In the genomic region with DNA sequence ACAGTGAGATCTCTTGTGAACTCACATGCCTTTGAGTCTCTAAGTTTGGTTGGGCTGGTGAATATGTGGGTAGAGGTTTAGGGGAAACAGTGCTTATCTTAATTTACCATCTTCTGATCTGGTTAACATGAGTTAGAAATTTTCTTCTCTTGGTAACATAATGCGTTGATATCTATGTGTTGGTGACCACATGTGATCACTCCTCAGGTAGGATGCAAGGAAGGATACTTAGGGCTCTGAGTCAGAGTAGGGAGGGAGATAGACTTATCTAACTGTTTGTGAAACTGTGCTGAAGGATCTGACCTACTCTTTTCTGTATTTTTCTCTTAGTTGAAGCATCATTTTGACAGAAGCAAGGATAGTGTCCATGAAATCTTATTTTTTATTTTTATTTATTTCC, we compare ENCODE assay signal across 16 cellular contexts. TPM values are rescaled to one million over a fixed set of nuclear protein-coding genes. Genes with fewer than 3 reads are reported as not detected.
DNase-seq lines count a peak whose midpoint lies in the region; ATAC-seq and TF ChIP-seq lines count a peak whose summit lies in the region.
"Had no signal": no experiment of that assay in that cellular context is flagged by ENCODE, and none has a peak within 500 bp of the region (broad histone marks: within the 10 kb centered on the region; RNA-seq: fewer than 3 reads in every experiment).

No MANE protein-coding gene starts in this region.

- no peak overlapping the region for H3K4me3 Mint-ChIP-seq in activated CD8-positive, alpha-beta T cell treated with anti-CD3 and anti-CD28 coated beads, Interleukin-2, amount 10 ng/mL, durations not matched to agents 7 days and 5 days
- no peak overlapping the region for H3K4me3 Mint-ChIP-seq in activated CD8-positive, alpha-beta T cell treated with anti-CD3 and anti-CD28 coated beads for 36 hours
- H3K4me3 Mint-ChIP-seq in activated naive CD8-positive, alpha-beta T cell treated with anti-CD3 and anti-CD28 coated beads, Interleukin-2, amount 50 U/mL, for 24 hours: no peak overlapping the region
- no peak overlapping the region for H3K4me3 Mint-ChIP-seq in activated naive CD8-positive, alpha-beta T cell treated with anti-CD3 and anti-CD28 coated beads for 36 hours
- H3K4me3 Mint-ChIP-seq in T-helper 2 cell treated with Interferon-gamma antibody and Interleukin-4, amounts not matched to agents 5 μg/mL and 100 μg/mL, for 36 hours: no peak overlapping the region
- H3K4me3 Mint-ChIP-seq in immature natural killer cell: no peak overlapping the region
- H3K4me3 Mint-ChIP-seq: CD4-positive, alpha-beta T cell; HFFc6 had no signal

- TF ChIP-seq CTCF in activated CD8-positive, alpha-beta T cell treated with anti-CD3 and anti-CD28 coated beads for 36 hours (IDR thresholded peaks at IDR 0.05): no peak

- no peak overlapping the region for H3K27ac Mint-ChIP-seq in activated CD8-positive, alpha-beta T cell treated with anti-CD3 and anti-CD28 coated beads, Interleukin-2, amount 10 ng/mL, durations not matched to agents 7 days and 5 days
- no peak overlapping the region for H3K27ac Mint-ChIP-seq in activated CD8-positive, alpha-beta T cell treated with anti-CD3 and anti-CD28 coated beads for 36 hours
- H3K27ac Mint-ChIP-seq in activated naive CD8-positive, alpha-beta T cell treated with anti-CD3 and anti-CD28 coated beads, Interleukin-2, amount 50 U/mL, for 24 hours: no peak overlapping the region
- H3K27ac Mint-ChIP-seq in activated naive CD8-positive, alpha-beta T cell treated with anti-CD3 and anti-CD28 coated beads for 36 hours: no peak overlapping the region
- H3K27ac Mint-ChIP-seq in T-helper 2 cell treated with Interferon-gamma antibody and Interleukin-4, amounts not matched to agents 5 μg/mL and 100 μg/mL, for 36 hours: peak overlapping the region; percentile 2
- peak overlapping the region in 4 of 6 donors; percentile 5 to 81 (median 22) for H3K27ac Mint-ChIP-seq in immature natural killer cell
- H3K27ac Mint-ChIP-seq: CD4-positive, alpha-beta T cell; HFFc6 had no signal

- no peaks in the 10 kb centered on the region for H3K9me3 Mint-ChIP-seq in activated CD8-positive, alpha-beta T cell treated with anti-CD3 and anti-CD28 coated beads, Interleukin-2, amount 10 ng/mL, durations not matched to agents 7 days and 5 days (ENCODE audit: insufficient read depth)
- no peaks in the 10 kb centered on the region for H3K9me3 Mint-ChIP-seq in activated CD8-positive, alpha-beta T cell treated with anti-CD3 and anti-CD28 coated beads for 36 hours
- no peaks in the 10 kb centered on the region for H3K9me3 Mint-ChIP-seq in activated naive CD8-positive, alpha-beta T cell treated with anti-CD3 and anti-CD28 coated beads, Interleukin-2, amount 50 U/mL, for 24 hours
- H3K9me3 Mint-ChIP-seq in activated naive CD8-positive, alpha-beta T cell treated with anti-CD3 and anti-CD28 coated beads for 36 hours: no peaks in the 10 kb centered on the region
- no peaks in the 10 kb centered on the region for H3K9me3 Mint-ChIP-seq in T-helper 2 cell treated with Interferon-gamma antibody and Interleukin-4, amounts not matched to agents 5 μg/mL and 100 μg/mL, for 36 hours
- H3K9me3 Mint-ChIP-seq in immature natural killer cell: no peaks in the 10 kb centered on the region
- H3K9me3 Mint-ChIP-seq: CD4-positive, alpha-beta T cell; HFFc6 had no signal

- H3K4me1 Mint-ChIP-seq in activated CD8-positive, alpha-beta T cell treated with anti-CD3 and anti-CD28 coated beads, Interleukin-2, amount 10 ng/mL, durations not matched to agents 7 days and 5 days (ENCODE audit: low read depth): peaks cover 8% of the 10 kb centered on the region
- H3K4me1 Mint-ChIP-seq in activated CD8-positive, alpha-beta T cell treated with anti-CD3 and anti-CD28 coated beads for 36 hours (ENCODE audit: low read depth): no peaks in the 10 kb centered on the region
- peaks cover 3% of the 10 kb centered on the region for H3K4me1 Mint-ChIP-seq in activated naive CD8-positive, alpha-beta T cell treated with anti-CD3 and anti-CD28 coated beads, Interleukin-2, amount 50 U/mL, for 24 hours
- H3K4me1 Mint-ChIP-seq in activated naive CD8-positive, alpha-beta T cell treated with anti-CD3 and anti-CD28 coated beads for 36 hours: no peaks in the 10 kb centered on the region
- peaks cover 7% of the 10 kb centered on the region for H3K4me1 Mint-ChIP-seq in T-helper 2 cell treated with Interferon-gamma antibody and Interleukin-4, amounts not matched to agents 5 μg/mL and 100 μg/mL, for 36 hours (ENCODE audit: low read depth)
- H3K4me1 Mint-ChIP-seq in immature natural killer cell: peaks cover 0 to 7% of the 10 kb centered on the region in 2 donors

- peaks cover 3% of the 10 kb centered on the region for H3K36me3 Mint-ChIP-seq in activated CD8-positive, alpha-beta T cell treated with anti-CD3 and anti-CD28 coated beads, Interleukin-2, amount 10 ng/mL, durations not matched to agents 7 days and 5 days (ENCODE audit: low read depth)
- H3K36me3 Mint-ChIP-seq in activated CD8-positive, alpha-beta T cell treated with anti-CD3 and anti-CD28 coated beads for 36 hours (ENCODE audit: low read depth): peaks cover 13% of the 10 kb centered on the region
- peaks cover 23% of the 10 kb centered on the region for H3K36me3 Mint-ChIP-seq in activated naive CD8-positive, alpha-beta T cell treated with anti-CD3 and anti-CD28 coated beads, Interleukin-2, amount 50 U/mL, for 24 hours (ENCODE audit: low read depth)
- H3K36me3 Mint-ChIP-seq in activated naive CD8-positive, alpha-beta T cell treated with anti-CD3 and anti-CD28 coated beads for 36 hours: peaks cover 4% of the 10 kb centered on the region
- peaks cover 6% of the 10 kb centered on the region for H3K36me3 Mint-ChIP-seq in T-helper 2 cell treated with Interferon-gamma antibody and Interleukin-4, amounts not matched to agents 5 μg/mL and 100 μg/mL, for 36 hours (ENCODE audit: low read depth)
- peaks cover 15 to 34% (median 16%) of the 10 kb centered on the region in 3 donors for H3K36me3 Mint-ChIP-seq in immature natural killer cell

- peak; percentile 39 for ATAC-seq in activated CD8-positive, alpha-beta T cell treated with anti-CD3 and anti-CD28 coated beads, Interleukin-2, amount 10 ng/mL, durations not matched to agents 7 days and 5 days
- ATAC-seq in activated CD8-positive, alpha-beta T cell treated with anti-CD3 and anti-CD28 coated beads for 36 hours: no peak
- ATAC-seq in activated naive CD8-positive, alpha-beta T cell treated with anti-CD3 and anti-CD28 coated beads, Interleukin-2, amount 50 U/mL, for 24 hours: peak; percentile 40
- no peak for ATAC-seq in HG03139 (IDR thresholded peaks at IDR 0.05; ENCODE audit: unreplicated experiment)
- ATAC-seq: A549, HCT116 had no signal

- no peaks in the 10 kb centered on the region for H3K27me3 Mint-ChIP-seq in activated CD8-positive, alpha-beta T cell treated with anti-CD3 and anti-CD28 coated beads, Interleukin-2, amount 10 ng/mL, durations not matched to agents 7 days and 5 days (ENCODE audit: low read depth)
- H3K27me3 Mint-ChIP-seq in activated CD8-positive, alpha-beta T cell treated with anti-CD3 and anti-CD28 coated beads for 36 hours: no peaks in the 10 kb centered on the region
- no peaks in the 10 kb centered on the region for H3K27me3 Mint-ChIP-seq in activated naive CD8-positive, alpha-beta T cell treated with anti-CD3 and anti-CD28 coated beads, Interleukin-2, amount 50 U/mL, for 24 hours
- H3K27me3 Mint-ChIP-seq in activated naive CD8-positive, alpha-beta T cell treated with anti-CD3 and anti-CD28 coated beads for 36 hours: no peaks in the 10 kb centered on the region
- no peaks in the 10 kb centered on the region for H3K27me3 Mint-ChIP-seq in T-helper 2 cell treated with Interferon-gamma antibody and Interleukin-4, amounts not matched to agents 5 μg/mL and 100 μg/mL, for 36 hours (ENCODE audit: low read depth)
- H3K27me3 Mint-ChIP-seq in immature natural killer cell (ENCODE audit: low read depth in 3 of 3): peaks cover 0 to 2% (median 1%) of the 10 kb centered on the region in 3 donors
- H3K27me3 Mint-ChIP-seq: CD4-positive, alpha-beta T cell had no signal

- CTCF ChIA-PET in activated CD8-positive, alpha-beta T cell treated with anti-CD3 and anti-CD28 coated beads, Interleukin-2, amount 10 ng/mL, durations not matched to agents 7 days and 5 days (lab: Charles Lee): interaction anchor here (0.6 kb wide), 1 partner anchor 151 kb away, joined by 3 read pairs; no protein-coding TSS in a partner anchor
- CTCF ChIA-PET in activated CD8-positive, alpha-beta T cell treated with anti-CD3 and anti-CD28 coated beads for 36 hours (lab: Charles Lee): interaction anchor here (1.2 to 2.9 kb wide), 2 partner anchors 145 to 1100 kb away, joined by 3 to 11 read pairs; no protein-coding TSS in a partner anchor

- POLR2A ChIA-PET in activated CD8-positive, alpha-beta T cell treated with anti-CD3 and anti-CD28 coated beads, Interleukin-2, amount 10 ng/mL, durations not matched to agents 7 days and 5 days (lab: Charles Lee): no interaction called here
- POLR2A ChIA-PET in activated CD8-positive, alpha-beta T cell treated with anti-CD3 and anti-CD28 coated beads for 36 hours (lab: Charles Lee): no interaction called here

- intact Hi-C loops in activated CD8-positive, alpha-beta T cell treated with anti-CD3 and anti-CD28 coated beads for 36 hours (cut with micrococcal nuclease): no loop called here

- no peak for DNase-seq in activated CD8-positive, alpha-beta T cell treated with anti-CD3 and anti-CD28 coated beads, Interleukin-2, amount 10 ng/mL, durations not matched to agents 7 days and 5 days
- no peak for DNase-seq in activated CD8-positive, alpha-beta T cell treated with anti-CD3 and anti-CD28 coated beads for 36 hours
- no peak for DNase-seq in activated naive CD8-positive, alpha-beta T cell treated with anti-CD3 and anti-CD28 coated beads, Interleukin-2, amount 50 U/mL, for 24 hours
- no peak for DNase-seq in activated naive CD8-positive, alpha-beta T cell treated with anti-CD3 and anti-CD28 coated beads for 36 hours
- no peak for DNase-seq in T-helper 2 cell treated with Interferon-gamma antibody and Interleukin-4, amounts not matched to agents 5 μg/mL and 100 μg/mL, for 36 hours (ENCODE audit: low spot score)
- peak in 2 of 3 donors; percentile 5 to 7 for DNase-seq in immature natural killer cell
- DNase-seq in activated CD4-positive, alpha-beta T cell treated with anti-CD3 and anti-CD28 coated beads for 4 hours: no peak
- DNase-seq: AML-193; Caco-2; CD4-positive, alpha-beta T cell; GOT3; H7; HFFc6 had no signal

RNA-seq across cellular contexts. Expression of gene FAM234B, which starts 23.1 kb away (rescaled TPM):
- 1 to 10 TPM; 4.2 to 4.3 TPM for total RNA-seq in activated CD8-positive, alpha-beta T cell treated with anti-CD3 and anti-CD28 coated beads, Interleukin-2, amount 10 ng/mL, durations not matched to agents 7 days and 5 days
- total RNA-seq in activated CD8-positive, alpha-beta T cell treated with anti-CD3 and anti-CD28 coated beads for 36 hours: 10 to 100 TPM; 10.0 to 10.7 TPM
- 1 to 10 TPM; 6.9 to 8.4 TPM for total RNA-seq in activated naive CD8-positive, alpha-beta T cell treated with anti-CD3 and anti-CD28 coated beads for 36 hours
- 1 to 10 TPM in 2 of 3 donors, under 1 TPM in 1; 0.14 to 1.5 (median 1.3) TPM for polyA plus RNA-seq in immature natural killer cell

RNA-seq across cellular contexts. Expression of gene GSG1, which starts 36.1 kb away (rescaled TPM):
- not detected for total RNA-seq in activated CD8-positive, alpha-beta T cell treated with anti-CD3 and anti-CD28 coated beads, Interleukin-2, amount 10 ng/mL, durations not matched to agents 7 days and 5 days
- total RNA-seq in activated CD8-positive, alpha-beta T cell treated with anti-CD3 and anti-CD28 coated beads for 36 hours: not detected
- not detected for total RNA-seq in activated naive CD8-positive, alpha-beta T cell treated with anti-CD3 and anti-CD28 coated beads for 36 hours
- polyA plus RNA-seq in immature natural killer cell: under 1 TPM in 1 of 3 donors, not detected in 2; 0.09 TPM
- total RNA-seq: Caco-2; CD4-positive, alpha-beta T cell had no signal

Comparison
In these comparisons a context has a peak if more than half of its experiments do, and no peak if none do; other contexts are left out.
1. ATAC-seq: peak in activated CD8-positive, alpha-beta T cell treated with anti-CD3 and anti-CD28 coated beads, Interleukin-2, amount 10 ng/mL, durations not matched to agents 7 days and 5 days (single experiment) and activated naive CD8-positive, alpha-beta T cell treated with anti-CD3 and anti-CD28 coated beads, Interleukin-2, amount 50 U/mL, for 24 hours (single experiment); none in activated CD8-positive, alpha-beta T cell treated with anti-CD3 and anti-CD28 coated beads for 36 hours (single experiment) and HG03139 (single experiment).
2. DNase-seq: peak in immature natural killer cell (2 of 3); none in activated CD8-positive, alpha-beta T cell treated with anti-CD3 and anti-CD28 coated beads, Interleukin-2, amount 10 ng/mL, durations not matched to agents 7 days and 5 days (single experiment), activated CD8-positive, alpha-beta T cell treated with anti-CD3 and anti-CD28 coated beads for 36 hours (single experiment), activated naive CD8-positive, alpha-beta T cell treated with anti-CD3 and anti-CD28 coated beads, Interleukin-2, amount 50 U/mL, for 24 hours (single experiment), activated naive CD8-positive, alpha-beta T cell treated with anti-CD3 and anti-CD28 coated beads for 36 hours (single experiment), T-helper 2 cell treated with Interferon-gamma antibody and Interleukin-4, amounts not matched to agents 5 μg/mL and 100 μg/mL, for 36 hours (single experiment) and activated CD4-positive, alpha-beta T cell treated with anti-CD3 and anti-CD28 coated beads for 4 hours (0 of 2).
3. H3K27ac Mint-ChIP-seq: peak in T-helper 2 cell treated with Interferon-gamma antibody and Interleukin-4, amounts not matched to agents 5 μg/mL and 100 μg/mL, for 36 hours (single experiment) and immature natural killer cell (4 of 6); none in activated CD8-positive, alpha-beta T cell treated with anti-CD3 and anti-CD28 coated beads, Interleukin-2, amount 10 ng/mL, durations not matched to agents 7 days and 5 days (single experiment), activated CD8-positive, alpha-beta T cell treated with anti-CD3 and anti-CD28 coated beads for 36 hours (single experiment), activated naive CD8-positive, alpha-beta T cell treated with anti-CD3 and anti-CD28 coated beads, Interleukin-2, amount 50 U/mL, for 24 hours (single experiment) and activated naive CD8-positive, alpha-beta T cell treated with anti-CD3 and anti-CD28 coated beads for 36 hours (single experiment).